1 cellular context compared by ENCODE assay signal in genomic region chr12:48883305-48884171, GRCh38.
TF ChIP-seq lines count a peak whose summit lies in the region.

No MANE protein-coding gene starts in this region.

TF ChIP-seq in HepG2, 621 proteins besides CTCF, POLR2A, EP300 and RAD21 (continued from another document and continues in another):
- no peak for TF ChIP-seq CSRNP1 (CRISPR knock-in tag; IDR thresholded peaks at IDR 0.05)
- no peak for TF ChIP-seq PREB (CRISPR knock-in tag; IDR thresholded peaks at IDR 0.05)
- no peak for TF ChIP-seq ZNF558 (CRISPR knock-in tag; IDR thresholded peaks at IDR 0.05; ENCODE audit: borderline replicate concordance)
- TF ChIP-seq ZBTB7A (CRISPR knock-in tag; IDR thresholded peaks at IDR 0.05), result no peak
- TF ChIP-seq ZNF704 (CRISPR knock-in tag; IDR thresholded peaks at IDR 0.05; ENCODE audit: borderline replicate concordance), result no peak
- TF ChIP-seq CBX5 (CRISPR knock-in tag; IDR thresholded peaks at IDR 0.05; ENCODE audit: borderline replicate concordance), result no peak
- TF ChIP-seq GATAD1 (CRISPR knock-in tag; IDR thresholded peaks at IDR 0.05), result no peak
- TF ChIP-seq ZBTB21 (CRISPR knock-in tag; IDR thresholded peaks at IDR 0.05), result no peak
- no peak for TF ChIP-seq ZNF101 (CRISPR knock-in tag; IDR thresholded peaks at IDR 0.05; ENCODE audit: borderline replicate concordance, low read depth)
- no peak for TF ChIP-seq TRAFD1 (CRISPR knock-in tag; IDR thresholded peaks at IDR 0.05; ENCODE audit: borderline replicate concordance)
- no peak for TF ChIP-seq ZKSCAN8 (CRISPR knock-in tag; IDR thresholded peaks at IDR 0.05; ENCODE audit: borderline replicate concordance)
- no peak for TF ChIP-seq ZSCAN21 (CRISPR knock-in tag; IDR thresholded peaks at IDR 0.05; ENCODE audit: borderline replicate concordance)
- no peak for TF ChIP-seq ZNF792 (CRISPR knock-in tag; IDR thresholded peaks at IDR 0.05)
- no peak for TF ChIP-seq GMEB2 (CRISPR knock-in tag; IDR thresholded peaks at IDR 0.05; ENCODE audit: low read depth)
- TF ChIP-seq ZNF362 (CRISPR knock-in tag; IDR thresholded peaks at IDR 0.05; ENCODE audit: borderline replicate concordance), result no peak
- no peak for TF ChIP-seq HHEX (CRISPR knock-in tag; IDR thresholded peaks at IDR 0.05)
- no peak for TF ChIP-seq ZNF619 (CRISPR knock-in tag; IDR thresholded peaks at IDR 0.05)
- peak; percentile 46 to 47; a peak in 2 of 4 replicates for TF ChIP-seq NR2F1 (CRISPR knock-in tag; IDR thresholded peaks at IDR 0.05)
- no peak for TF ChIP-seq ZNF562 (CRISPR knock-in tag; IDR thresholded peaks at IDR 0.05; ENCODE audit: borderline replicate concordance)
- TF ChIP-seq ZBTB26 (CRISPR knock-in tag; IDR thresholded peaks at IDR 0.05; ENCODE audit: borderline replicate concordance), result no peak; the same call in 1 of the 2 replicates
- no peak for TF ChIP-seq MED13 (CRISPR knock-in tag; IDR thresholded peaks at IDR 0.05)
- no peak for TF ChIP-seq ZBTB37 (CRISPR knock-in tag; IDR thresholded peaks at IDR 0.05)
- no peak for TF ChIP-seq KLF11 (CRISPR knock-in tag; IDR thresholded peaks at IDR 0.05)
- peak; percentile 25; the same call in 1 of the 2 replicates for TF ChIP-seq ZNF263 (CRISPR knock-in tag; IDR thresholded peaks at IDR 0.05)
- no peak for TF ChIP-seq SMAD3 (CRISPR knock-in tag; IDR thresholded peaks at IDR 0.05)
- no peak for TF ChIP-seq HBP1 (CRISPR knock-in tag; IDR thresholded peaks at IDR 0.05; ENCODE audit: low read depth)
- TF ChIP-seq PRDM10 (CRISPR knock-in tag; IDR thresholded peaks at IDR 0.05; ENCODE audit: low read depth), result peak; percentile 83
- peak; percentile 66; the same call in 1 of the 2 replicates for TF ChIP-seq TARDBP (CRISPR knock-in tag; IDR thresholded peaks at IDR 0.05)
- no peak for TF ChIP-seq ZNF879 (CRISPR knock-in tag; IDR thresholded peaks at IDR 0.05)
- no peak for TF ChIP-seq ZNF264 (CRISPR knock-in tag; IDR thresholded peaks at IDR 0.05)
- 0 out of 2 replicates have a peak, but pooled peaks have one; percentile 29 for TF ChIP-seq SNAPC2 (CRISPR knock-in tag; IDR thresholded peaks at IDR 0.05)
- TF ChIP-seq ARID2 (CRISPR knock-in tag; IDR thresholded peaks at IDR 0.05; ENCODE audit: borderline replicate concordance), result no peak; the same call in 1 of the 2 replicates
- no peak for TF ChIP-seq ZSCAN9 (CRISPR knock-in tag; IDR thresholded peaks at IDR 0.05; ENCODE audit: borderline replicate concordance)
- TF ChIP-seq CENPT (CRISPR knock-in tag; IDR thresholded peaks at IDR 0.05; ENCODE audit: low read depth), result no peak
- no peak for TF ChIP-seq ZNF280D (CRISPR knock-in tag; IDR thresholded peaks at IDR 0.05)
- TF ChIP-seq ZNF615 (CRISPR knock-in tag; IDR thresholded peaks at IDR 0.05; ENCODE audit: borderline replicate concordance), result 0 out of 2 replicates have a peak, but pooled peaks have one; percentile 18
- TF ChIP-seq THAP7 (CRISPR knock-in tag; IDR thresholded peaks at IDR 0.05), result no peak
- TF ChIP-seq CC2D1A (CRISPR knock-in tag; IDR thresholded peaks at IDR 0.05), result no peak
- TF ChIP-seq SRY (CRISPR knock-in tag; IDR thresholded peaks at IDR 0.05), result no peak
- TF ChIP-seq ZNF160 (CRISPR knock-in tag; IDR thresholded peaks at IDR 0.05), result no peak
